Comparison of ENCODE assay signal across 26 cellular contexts in the genomic region with DNA sequence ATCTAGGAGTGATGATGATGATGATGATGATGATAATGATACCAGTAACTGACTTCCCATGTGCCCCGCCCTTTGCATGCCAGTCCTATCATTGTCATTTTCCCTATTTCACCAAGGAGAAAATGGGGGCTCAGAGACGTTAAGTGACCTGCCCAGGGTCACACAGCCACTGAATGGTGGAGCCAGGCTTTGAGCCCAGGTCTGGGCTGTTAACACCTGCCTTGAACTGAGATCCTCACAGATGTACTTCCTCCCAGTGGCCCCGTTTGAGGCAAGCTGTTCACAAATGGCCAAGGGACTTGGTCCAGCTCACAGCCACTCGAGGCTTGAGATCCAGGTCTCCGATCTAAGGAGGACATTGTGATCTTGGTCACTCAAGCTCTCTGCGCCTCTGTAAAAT. TPM values are rescaled to one million over a fixed set of nuclear protein-coding genes. Genes with fewer than 3 reads are reported as not detected.
DNase-seq lines count a peak whose midpoint lies in the region; ATAC-seq, FAIRE-seq and TF ChIP-seq lines count a peak whose summit lies in the region.
"Had no signal": no experiment of that assay in that cellular context is flagged by ENCODE, and none has a peak within 500 bp of the region (broad histone marks: within the 10 kb centered on the region; RNA-seq: fewer than 3 reads in every experiment).

No MANE protein-coding gene starts in this region.

- H3K9me3 ChIP-seq in HepG2 (ENCODE audit: low read length) (no peaks in the 10 kb centered on the region), right lobe of liver (no peaks in the 10 kb centered on the region), K562 (replicated peaks; ENCODE audit: control insufficient read depth, insufficient read depth, low read depth, low read length) (no peaks in the 10 kb centered on the region), Karpas-422 (ENCODE audit: low read length) (no peaks in the 10 kb centered on the region)

- intact Hi-C loops in HepG2 (cut with micrococcal nuclease; ENCODE audit: unreplicated experiment) = no loop called here
- intact Hi-C loops in right lobe of liver (cut with DNase I) = loop anchor here in 1 of 2 donors (10.0 kb wide), 1 partner anchor 76 kb away; no protein-coding TSS in a partner anchor
- intact Hi-C loops in K562 (cut with micrococcal nuclease) = no loop called here
- intact Hi-C loops in activated naive CD4-positive, alpha-beta T cell treated with anti-CD3 and anti-CD28 coated beads for 36 hours (cut with micrococcal nuclease) = no loop called here
- intact Hi-C loops in left ventricle myocardium superior (cut with micrococcal nuclease) = no loop called here

- no peak overlapping the region for H3K27ac ChIP-seq in HepG2 (ENCODE audit: extremely low read length, insufficient read depth, low read length)
- H3K27ac ChIP-seq in right lobe of liver = no peak overlapping the region
- H3K27ac ChIP-seq in K562 (ENCODE audit: extremely low read depth, low read depth, low read length) = no peak overlapping the region
- H3K27ac ChIP-seq in Karpas-422 (ENCODE audit: low read length) = no peak overlapping the region

- H3K9ac ChIP-seq in HepG2 (ENCODE audit: insufficient read depth, low read depth, low read length) = no peak overlapping the region
- H3K9ac ChIP-seq in K562 (ENCODE audit: insufficient read depth in 1 of 2, low read depth in 2 of 2, low read length in 2 of 2) = no peak overlapping the region
- no peak overlapping the region for H3K9ac ChIP-seq in Karpas-422 (ENCODE audit: low read length)

- POLR2A ChIA-PET in HepG2 (lab: Yijun Ruan, JAX) = interaction anchor here (1.9 kb wide), 1 partner anchor 54 kb away, joined by 5 read pairs; a partner anchor contains a TSS
- POLR2A ChIA-PET in K562 (lab: Yijun Ruan, JAX) = interaction anchor here (0.7 kb wide), 1 partner anchor 21 kb away, joined by 4 read pairs; no protein-coding TSS in a partner anchor

- H4K20me1 ChIP-seq in HepG2 (ENCODE audit: insufficient read depth, low read length) (no peaks in the 10 kb centered on the region), K562 (replicated peaks; ENCODE audit: control insufficient read depth, insufficient read depth, low read length) (no peaks in the 10 kb centered on the region; the same call in 1 of the 2 replicates), Karpas-422 (ENCODE audit: insufficient read depth, low read depth, low read length) (no peaks in the 10 kb centered on the region)

- WGBS in HepG2 (ENCODE audit: low lambda C conversion rate) = 43% methylated on average over 5 of the region's 6 CpGs
- 82% methylated on average over 5 of the region's 6 CpGs for WGBS in right lobe of liver (ENCODE audit: insufficient coverage, low coverage, low lambda C conversion rate, missing lambda C conversion rate)
- WGBS in K562 (ENCODE audit: insufficient coverage, low coverage, missing lambda C conversion rate) = 10% methylated on average over 6 of the region's 6 CpGs

- H3K79me2 ChIP-seq in HepG2 (ENCODE audit: insufficient read depth, low read length) (no peaks in the 10 kb centered on the region), K562 (ENCODE audit: control insufficient read depth, insufficient read depth, low read length) (no peaks in the 10 kb centered on the region), Karpas-422 (ENCODE audit: low read length) (no peaks in the 10 kb centered on the region)

- peaks cover 19% of the 10 kb centered on the region for H3K4me1 Mint-ChIP-seq in stimulated activated memory B cell treated with anti-CD40 and anti-IgM and Interleukin-4, amounts not matched to agents 10 μg/mL and 1 μg/mL and 100 μg/mL, for 72 hours
- no peaks in the 10 kb centered on the region for H3K4me1 Mint-ChIP-seq in activated naive CD4-positive, alpha-beta T cell treated with anti-CD3 and anti-CD28 coated beads for 36 hours (ENCODE audit: low read depth)
- H3K4me1 Mint-ChIP-seq: CD4-positive, alpha-beta memory T cell; GM23338; H9 had no signal

- TF ChIP-seq POLR2A in HepG2 (IDR thresholded peaks at IDR 0.05; ENCODE audit: insufficient read depth in 1 of 2, low read depth in 2 of 2, low read length in 2 of 2) = no peak
- no peak for TF ChIP-seq POLR2A in right lobe of liver (IDR thresholded peaks at IDR 0.05)
- TF ChIP-seq POLR2A in K562 (conservative IDR thresholded peaks at IDR 0.05) = no peak

- ATAC-seq in HepG2 (no peak), right lobe of liver (no peak), K562 (no peak), left ventricle myocardium superior (no peak)
- no peak for ATAC-seq in stimulated activated memory B cell treated with anti-CD40 and anti-IgM and Interleukin-4, amounts not matched to agents 10 μg/mL and 1 μg/mL and 100 μg/mL, for 72 hours
- ATAC-seq: GM23338, HCT116 had no signal

- TF ChIP-seq RAD21 in HepG2 (CRISPR knock-in tag; IDR thresholded peaks at IDR 0.05) (no peak), K562 (CRISPR knock-in tag; conservative IDR thresholded peaks at IDR 0.05 in 1 of 2, IDR thresholded peaks at IDR 0.05 in 1 of 2) (no peak)

- no peaks in the 10 kb centered on the region for H3K27me3 Mint-ChIP-seq in stimulated activated memory B cell treated with anti-CD40 and anti-IgM and Interleukin-4, amounts not matched to agents 10 μg/mL and 1 μg/mL and 100 μg/mL, for 72 hours
- no peaks in the 10 kb centered on the region for H3K27me3 Mint-ChIP-seq in activated naive CD4-positive, alpha-beta T cell treated with anti-CD3 and anti-CD28 coated beads for 36 hours (ENCODE audit: low read depth)
- H3K27me3 Mint-ChIP-seq: CD4-positive, alpha-beta memory T cell had no signal

- in situ Hi-C loops in HepG2 (cut with HindIII; ENCODE audit: extremely low pct_ligation_motif_present, low pct_unique_long_range_greater_than_20kb) = no loop called here
- in situ Hi-C loops in K562 (cut with MboI) = no loop called here

- DNase-seq in HepG2 (ENCODE audit: low spot score) = no peak
- no peak for DNase-seq in right lobe of liver
- DNase-seq in K562 (ENCODE audit: extremely low read depth in 1 of 4, low spot score in 3 of 4) = no peak
- no peak for DNase-seq in activated naive CD4-positive, alpha-beta T cell treated with anti-CD3 and anti-CD28 coated beads for 36 hours
- no peak for DNase-seq in Karpas-422
- no peak for DNase-seq in left ventricle myocardium superior
- DNase-seq: 8988T; C1 segment of cervical spinal cord; Calu3; CD4-positive, alpha-beta memory T cell; COR-L47; DMS53; DMS79 treated with DMSO at 0.1 percent for 48 hours; GF-D8; H9; HFFc6 had no signal

- BruUV-seq in HepG2 (replicated peaks; lab: Mats Ljungman, UMichigan) (no TSS peak), K562 (replicated peaks; lab: Mats Ljungman, UMichigan) (no TSS peak)

- H3K9me3 Mint-ChIP-seq in stimulated activated memory B cell treated with anti-CD40 and anti-IgM and Interleukin-4, amounts not matched to agents 10 μg/mL and 1 μg/mL and 100 μg/mL, for 72 hours = no peaks in the 10 kb centered on the region
- no peaks in the 10 kb centered on the region for H3K9me3 Mint-ChIP-seq in activated naive CD4-positive, alpha-beta T cell treated with anti-CD3 and anti-CD28 coated beads for 36 hours
- H3K9me3 Mint-ChIP-seq: CD4-positive, alpha-beta memory T cell; GM23338; HFFc6 had no signal

- CTCF ChIA-PET in HepG2 (lab: Yijun Ruan, JAX; ENCODE audit: low intra/inter-chr PET ratio, low total read pairs) = no interaction called here
- CTCF ChIA-PET in K562 (lab: Yijun Ruan, JAX; ENCODE audit: low intra/inter-chr PET ratio) = no interaction called here
- CTCF ChIA-PET in activated naive CD4-positive, alpha-beta T cell treated with anti-CD3 and anti-CD28 coated beads for 36 hours (lab: Charles Lee) = interaction anchor here (1.0 kb wide), 1 partner anchor 11 kb away, joined by 6 read pairs; no protein-coding TSS in a partner anchor

- H3K4me1 ChIP-seq in HepG2 (ENCODE audit: insufficient read depth, low read length) (no peaks in the 10 kb centered on the region), right lobe of liver (no peaks in the 10 kb centered on the region), K562 (replicated peaks in 1 of 2; ENCODE audit: control insufficient read depth in 2 of 2, insufficient read depth in 2 of 2, low read length in 2 of 2) (peaks cover 0 to 4% of the 10 kb centered on the region in 2 experiments; a peak in 1 of 5 replicates), Karpas-422 (ENCODE audit: low read length) (no peaks in the 10 kb centered on the region)

- TF ChIP-seq CTCF in HepG2 (CRISPR knock-in tag; IDR thresholded peaks at IDR 0.05) = no peak
- no peak for TF ChIP-seq CTCF in right lobe of liver (IDR thresholded peaks at IDR 0.05)
- no peak for TF ChIP-seq CTCF in K562 (IDR thresholded peaks at IDR 0.05 in 2 of 3, conservative IDR thresholded peaks at IDR 0.05 in 1 of 3; ENCODE audit: insufficient read depth in 2 of 3, low read depth in 1 of 3, low read length in 3 of 3)

- H2AFZ ChIP-seq in HepG2 (ENCODE audit: low read length) (no peak overlapping the region), K562 (ENCODE audit: low read depth, low read length) (no peak overlapping the region), Karpas-422 (ENCODE audit: low read length) (no peak overlapping the region)
- H2AFZ ChIP-seq: GM23338 had no signal

- no peak overlapping the region for H3K4me3 Mint-ChIP-seq in stimulated activated memory B cell treated with anti-CD40 and anti-IgM and Interleukin-4, amounts not matched to agents 10 μg/mL and 1 μg/mL and 100 μg/mL, for 72 hours
- H3K4me3 Mint-ChIP-seq in activated naive CD4-positive, alpha-beta T cell treated with anti-CD3 and anti-CD28 coated beads for 36 hours = no peak overlapping the region
- H3K4me3 Mint-ChIP-seq: CD4-positive, alpha-beta memory T cell; GM23338; H9; HFFc6 had no signal

- H3K27me3 ChIP-seq in HepG2 (ENCODE audit: control insufficient read depth in 1 of 2, insufficient read depth in 2 of 2, low read length in 2 of 2) (no peaks in the 10 kb centered on the region; a peak in 1 of 5 replicates), right lobe of liver (no peaks in the 10 kb centered on the region), K562 (ENCODE audit: control insufficient read depth in 2 of 2, insufficient read depth in 2 of 2, low read length in 2 of 2) (peaks cover 12 to 32% of the 10 kb centered on the region in 2 experiments; a peak in 4 of 5 replicates), Karpas-422 (ENCODE audit: low read length) (no peaks in the 10 kb centered on the region)

- H3K4me3 ChIP-seq in HepG2 (replicated peaks in 1 of 3; ENCODE audit: insufficient read depth in 1 of 3, low read depth in 2 of 3, low read length in 3 of 3) (no peak overlapping the region), right lobe of liver (no peak overlapping the region), K562 (no peak overlapping the region), Karpas-422 (ENCODE audit: low read length) (no peak overlapping the region)
- H3K4me3 ChIP-seq: GM23338 had no signal

- no peaks in the 10 kb centered on the region for H3K9me1 ChIP-seq in K562 (ENCODE audit: control insufficient read depth, insufficient read depth, low read length)

- no peak overlapping the region for H3K4me2 ChIP-seq in HepG2 (ENCODE audit: low read depth, low read length)
- no peak overlapping the region for H3K4me2 ChIP-seq in K562 (ENCODE audit: insufficient read depth, low read length)
- no peak overlapping the region for H3K4me2 ChIP-seq in Karpas-422 (ENCODE audit: low read depth, low read length, poor library complexity, severe bottlenecking)
- H3K4me2 ChIP-seq: GM23338 had no signal

- peaks cover 6% of the 10 kb centered on the region for H3K36me3 Mint-ChIP-seq in stimulated activated memory B cell treated with anti-CD40 and anti-IgM and Interleukin-4, amounts not matched to agents 10 μg/mL and 1 μg/mL and 100 μg/mL, for 72 hours
- no peaks in the 10 kb centered on the region for H3K36me3 Mint-ChIP-seq in activated naive CD4-positive, alpha-beta T cell treated with anti-CD3 and anti-CD28 coated beads for 36 hours (ENCODE audit: low read depth)
- H3K36me3 Mint-ChIP-seq: CD4-positive, alpha-beta memory T cell had no signal

- FAIRE-seq in HepG2 (lab: Jason Lieb, UNC) (no peak), K562 (lab: Jason Lieb, UNC) (no peak)
- FAIRE-seq: GM12891, GM18507 had no signal

- H3K27ac Mint-ChIP-seq in stimulated activated memory B cell treated with anti-CD40 and anti-IgM and Interleukin-4, amounts not matched to agents 10 μg/mL and 1 μg/mL and 100 μg/mL, for 72 hours = peak overlapping the region; percentile 48
- H3K27ac Mint-ChIP-seq in activated naive CD4-positive, alpha-beta T cell treated with anti-CD3 and anti-CD28 coated beads for 36 hours = no peak overlapping the region
- H3K27ac Mint-ChIP-seq: CD4-positive, alpha-beta memory T cell; GM23338; HFFc6 had no signal

- H3K36me3 ChIP-seq in HepG2 (replicated peaks in 1 of 2; ENCODE audit: control insufficient read depth in 1 of 2, insufficient read depth in 2 of 2, low read length in 2 of 2) = no peaks in the 10 kb centered on the region
- no peaks in the 10 kb centered on the region for H3K36me3 ChIP-seq in right lobe of liver
- H3K36me3 ChIP-seq in K562 (ENCODE audit: control insufficient read depth, insufficient read depth, low read length) = no peaks in the 10 kb centered on the region
- H3K36me3 ChIP-seq in Karpas-422 (ENCODE audit: insufficient read depth, low read length) = no peaks in the 10 kb centered on the region

- no peaks in the 10 kb centered on the region for H3K9me2 ChIP-seq in Karpas-422 (replicated peaks; ENCODE audit: insufficient read depth, low read length)

- no peak for TF ChIP-seq EP300 in HepG2 (IDR thresholded peaks at IDR 0.05; ENCODE audit: low read depth in 2 of 2, low read length in 2 of 2)
- no peak for TF ChIP-seq EP300 in HepG2 (CRISPR knock-in tag; IDR thresholded peaks at IDR 0.05; ENCODE audit: borderline replicate concordance)
- TF ChIP-seq EP300 in K562 (IDR thresholded peaks at IDR 0.05; ENCODE audit: low read length) = no peak

RNA-seq across cellular contexts. Expression of a gene that starts 13.4 kb away (rescaled TPM):
- total RNA-seq in HepG2 (2016; rRNA removed; fragmentation: Illumina TruSeq; extraction: Trizol) (not detected in 2 replicates), right lobe of liver (not detected), K562 (2014; rRNA removed) (not detected in 2 replicates), K562 (2014; rRNA removed; fragmentation: Illumina TruSeq; extraction: Trizol) (not detected in 2 replicates), K562 (2015; rRNA removed; fragmentation: Illumina TruSeq; extraction: Trizol) (not detected in 2 replicates), K562 (2021) (not detected in 2 replicates), left ventricle myocardium superior (not detected)
- 0.35 TPM in 1 of 2 replicates, not detected in the other for total RNA-seq in HepG2 (2016; cell fraction: cytosol; rRNA removed; fragmentation: Illumina TruSeq; extraction: Trizol; ENCODE audit: low read depth)
- not detected in 2 replicates for total RNA-seq in HepG2 (2016; cell fraction: insoluble cytoplasmic fraction; rRNA removed; fragmentation: Illumina TruSeq; extraction: Trizol)
- 0.07 and 0.40 TPM in 2 replicates for total RNA-seq in HepG2 (2016; cell fraction: membrane; rRNA removed; fragmentation: Illumina TruSeq; extraction: Trizol)
- not detected in 2 replicates for total RNA-seq in HepG2 (2016; cell fraction: nucleus; rRNA removed; fragmentation: Illumina TruSeq; extraction: Trizol)
- polyA plus RNA-seq in HepG2 (2011; rRNA removed) (5.1 and 6.2 TPM in 2 replicates), K562 (2011; rRNA removed) (not detected in 2 replicates), K562 (2014; fragmentation: Illumina TruSeq; extraction: Trizol) (not detected in 2 replicates), K562 (2014; fragmentation: Nextera tagmentation; extraction: Ambion mirVana) (not detected), K562 (2014; rRNA removed) (not detected in 2 replicates)
- polyA plus RNA-seq in HepG2 (2011; cell fraction: cytosol; rRNA removed) = 1.6 and 1.7 TPM in 2 replicates
- polyA plus RNA-seq in HepG2 (2011; cell fraction: nucleus; rRNA removed) = 21.0 and 30.1 TPM in 2 replicates
- 1.9 and 3.9 TPM in 2 replicates for polyA plus RNA-seq in HepG2 (2012)
- polyA plus RNA-seq in HepG2 (2016; cell fraction: cytosol; fragmentation: Illumina TruSeq; extraction: Trizol; ENCODE audit: low read depth) = not detected in 2 replicates
- polyA plus RNA-seq in HepG2 (2016; cell fraction: insoluble cytoplasmic fraction; fragmentation: Illumina TruSeq; extraction: Trizol; ENCODE audit: low read depth) = not detected in 2 replicates
- polyA plus RNA-seq in HepG2 (2016; cell fraction: membrane; fragmentation: Illumina TruSeq; extraction: Trizol; ENCODE audit: low read depth) = not detected in 2 replicates
- not detected in 2 replicates for polyA plus RNA-seq in HepG2 (2016; cell fraction: nucleus; fragmentation: Illumina TruSeq; extraction: Trizol; ENCODE audit: insufficient read depth, low read depth)
- polyA minus RNA-seq in HepG2 (2011; rRNA and poly(A)+ RNA removed; ENCODE audit: low replicate concordance) = 8.9 and 232 TPM in 2 replicates
- 2.2 and 2.3 TPM in 2 replicates for polyA minus RNA-seq in HepG2 (2011; cell fraction: cytosol; rRNA and poly(A)+ RNA removed)
- polyA minus RNA-seq in HepG2 (2011; cell fraction: nucleus; rRNA and poly(A)+ RNA removed) = 7.0 and 7.5 TPM in 2 replicates
- total RNA-seq in K562 (2011; cell fraction: chromatin; rRNA removed; ENCODE audit: low replicate concordance) = not detected in 2 replicates
- not detected in 2 replicates for total RNA-seq in K562 (2011; cell fraction: nucleolus; rRNA removed)
- total RNA-seq in K562 (2011; cell fraction: nucleoplasm; rRNA removed) = not detected in 2 replicates
- polyA plus RNA-seq in K562 (2011; cell fraction: cytosol; rRNA removed) = not detected in 2 replicates
- 0.04 TPM in 1 of 2 replicates, not detected in the other for polyA plus RNA-seq in K562 (2011; cell fraction: nucleus; rRNA removed)
- polyA plus RNA-seq in K562 (2012) = 0.01 TPM in 1 of 2 replicates, not detected in the other
- not detected in 2 replicates for polyA minus RNA-seq in K562 (2011; rRNA and poly(A)+ RNA removed)
- 0.95 and 1.3 TPM in 2 replicates for polyA minus RNA-seq in K562 (2011; cell fraction: cytosol; rRNA and poly(A)+ RNA removed)
- polyA minus RNA-seq in K562 (2011; cell fraction: nucleus; rRNA and poly(A)+ RNA removed) = 0.13 TPM in 1 of 2 replicates, not detected in the other
- total RNA-seq in activated naive CD4-positive, alpha-beta T cell treated with anti-CD3 and anti-CD28 coated beads for 36 hours = not detected
- total RNA-seq in Karpas-422 (2014; rRNA removed; shearing (Covaris generic); ENCODE audit: low replicate concordance) = 0.14 TPM in 1 of 2 replicates, not detected in the other
- total RNA-seq: A673; Calu3; CD4-positive, alpha-beta memory T cell; Daoy; G401; GM23338; H4; H9; HFFc6 had no signal
- polyA plus RNA-seq: BJ; CD4-positive, alpha-beta memory T cell; GM23338 had no signal

RNA-seq across cellular contexts. Expression of a gene that starts 53.5 kb away (rescaled TPM):
- 65.3 and 96.2 TPM in 2 replicates for total RNA-seq in HepG2 (2016; rRNA removed; fragmentation: Illumina TruSeq; extraction: Trizol)
- total RNA-seq in HepG2 (2016; cell fraction: cytosol; rRNA removed; fragmentation: Illumina TruSeq; extraction: Trizol; ENCODE audit: low read depth) = 30.1 and 30.9 TPM in 2 replicates
- total RNA-seq in HepG2 (2016; cell fraction: insoluble cytoplasmic fraction; rRNA removed; fragmentation: Illumina TruSeq; extraction: Trizol) = 63.9 and 93.3 TPM in 2 replicates
- 64.8 and 86.4 TPM in 2 replicates for total RNA-seq in HepG2 (2016; cell fraction: membrane; rRNA removed; fragmentation: Illumina TruSeq; extraction: Trizol)
- total RNA-seq in HepG2 (2016; cell fraction: nucleus; rRNA removed; fragmentation: Illumina TruSeq; extraction: Trizol) = 133 and 155 TPM in 2 replicates
- 311 and 323 TPM in 2 replicates for polyA plus RNA-seq in HepG2 (2011; rRNA removed)
- 179 and 230 TPM in 2 replicates for polyA plus RNA-seq in HepG2 (2011; cell fraction: cytosol; rRNA removed)
- 192 and 208 TPM in 2 replicates for polyA plus RNA-seq in HepG2 (2011; cell fraction: nucleus; rRNA removed)
- polyA plus RNA-seq in HepG2 (2012) = 165 and 190 TPM in 2 replicates
- 33.0 and 44.6 TPM in 2 replicates for polyA plus RNA-seq in HepG2 (2016; cell fraction: cytosol; fragmentation: Illumina TruSeq; extraction: Trizol; ENCODE audit: low read depth)
- polyA plus RNA-seq in HepG2 (2016; cell fraction: insoluble cytoplasmic fraction; fragmentation: Illumina TruSeq; extraction: Trizol; ENCODE audit: low read depth) = 80.1 and 93.2 TPM in 2 replicates
- polyA plus RNA-seq in HepG2 (2016; cell fraction: membrane; fragmentation: Illumina TruSeq; extraction: Trizol; ENCODE audit: low read depth) = 58.1 and 78.2 TPM in 2 replicates
- 216 and 231 TPM in 2 replicates for polyA plus RNA-seq in HepG2 (2016; cell fraction: nucleus; fragmentation: Illumina TruSeq; extraction: Trizol; ENCODE audit: insufficient read depth, low read depth)
- polyA minus RNA-seq in HepG2 (2011; rRNA and poly(A)+ RNA removed; ENCODE audit: low replicate concordance) = 206 and 472 TPM in 2 replicates
- polyA minus RNA-seq in HepG2 (2011; cell fraction: cytosol; rRNA and poly(A)+ RNA removed) = 126 and 139 TPM in 2 replicates
- 287 and 365 TPM in 2 replicates for polyA minus RNA-seq in HepG2 (2011; cell fraction: nucleus; rRNA and poly(A)+ RNA removed)
- total RNA-seq in right lobe of liver = 100 to 1,000 TPM; 103 to 185 (median 133) TPM
- 163 and 256 TPM in 2 replicates for total RNA-seq in K562 (2011; cell fraction: chromatin; rRNA removed; ENCODE audit: low replicate concordance)
- 127 and 147 TPM in 2 replicates for total RNA-seq in K562 (2011; cell fraction: nucleolus; rRNA removed)
- total RNA-seq in K562 (2011; cell fraction: nucleoplasm; rRNA removed) = 170 and 203 TPM in 2 replicates
- total RNA-seq in K562 (2014; rRNA removed) = 25.8 and 26.8 TPM in 2 replicates
- 49.3 and 65.4 TPM in 2 replicates for total RNA-seq in K562 (2014; rRNA removed; fragmentation: Illumina TruSeq; extraction: Trizol)
- total RNA-seq in K562 (2015; rRNA removed; fragmentation: Illumina TruSeq; extraction: Trizol) = 18.1 and 19.2 TPM in 2 replicates
- 54.4 and 60.7 TPM in 2 replicates for total RNA-seq in K562 (2021)
- polyA plus RNA-seq in K562 (2011; rRNA removed) = 50.0 and 90.9 TPM in 2 replicates
- polyA plus RNA-seq in K562 (2011; cell fraction: cytosol; rRNA removed) = 36.4 and 59.0 TPM in 2 replicates
- 92.5 and 115 TPM in 2 replicates for polyA plus RNA-seq in K562 (2011; cell fraction: nucleus; rRNA removed)
- 28.0 and 112 TPM in 2 replicates for polyA plus RNA-seq in K562 (2012)
- 57.8 and 60.7 TPM in 2 replicates for polyA plus RNA-seq in K562 (2014; fragmentation: Illumina TruSeq; extraction: Trizol)
- 10 to 100 TPM; 14.2 to 17.8 TPM for polyA plus RNA-seq in K562 (2014; fragmentation: Nextera tagmentation; extraction: Ambion mirVana)
- 32.0 and 37.4 TPM in 2 replicates for polyA plus RNA-seq in K562 (2014; rRNA removed)
- 49.2 and 70.6 TPM in 2 replicates for polyA minus RNA-seq in K562 (2011; rRNA and poly(A)+ RNA removed)
- polyA minus RNA-seq in K562 (2011; cell fraction: cytosol; rRNA and poly(A)+ RNA removed) = 36.1 and 42.5 TPM in 2 replicates
- polyA minus RNA-seq in K562 (2011; cell fraction: nucleus; rRNA and poly(A)+ RNA removed) = 36.1 and 75.2 TPM in 2 replicates
- total RNA-seq in activated naive CD4-positive, alpha-beta T cell treated with anti-CD3 and anti-CD28 coated beads for 36 hours = 100 to 1,000 TPM; 118 to 120 TPM
- 98.1 and 112 TPM in 2 replicates for total RNA-seq in Karpas-422 (2014; rRNA removed; shearing (Covaris generic); ENCODE audit: low replicate concordance)
- 129 TPM for total RNA-seq in left ventricle myocardium superior
